9 cellular contexts compared by ENCODE assay signal in the genomic region with DNA sequence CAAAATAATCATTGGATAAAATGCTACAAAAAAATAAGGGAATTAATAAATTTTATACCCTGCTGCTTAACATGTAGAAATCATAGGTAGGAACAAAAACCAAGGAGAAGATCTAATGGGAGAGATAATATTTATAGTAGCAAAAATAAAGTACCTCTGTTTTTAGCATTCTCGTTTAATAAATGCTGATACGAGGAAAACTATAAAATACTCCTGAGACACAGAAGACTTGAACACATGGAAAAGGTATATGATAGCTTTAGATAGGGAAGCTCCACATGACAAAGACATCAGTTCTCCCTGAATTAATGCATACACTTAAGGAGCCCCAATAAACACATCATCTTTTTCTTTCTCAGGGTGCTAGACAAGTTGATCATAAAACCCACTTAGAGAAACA. TPM values are rescaled to one million over a fixed set of nuclear protein-coding genes. Genes with fewer than 3 reads are reported as not detected.
"Had no signal": no experiment of that assay in that cellular context is flagged by ENCODE, and none has a peak within 500 bp of the region (broad histone marks: within the 10 kb centered on the region; RNA-seq: fewer than 3 reads in every experiment).

No MANE protein-coding gene starts in this region.

- H3K27ac ChIP-seq: GM23248, HL-60 had no signal

- H3K9ac ChIP-seq: GM23248 had no signal

- H3K4me1 ChIP-seq: HAP-1 had no signal

- H3K36me3 ChIP-seq: HAP-1 had no signal

- H2AFZ ChIP-seq: GM23248 had no signal

- H3K4me3 ChIP-seq: GM23248, HAP-1 had no signal

- H3K4me3 Mint-ChIP-seq: HFFc6, IgD-negative memory B cell had no signal

- DNase-seq: GM23248, GOT3, H7, HFFc6, KG1 had no signal

- ATAC-seq: HCT116 had no signal

- H3K27ac Mint-ChIP-seq: HFFc6, IgD-negative memory B cell had no signal

RNA-seq across cellular contexts. Expression of a gene that starts 44.6 kb away (rescaled TPM):
- total RNA-seq: GM23248, HFFc6 had no signal
- polyA plus RNA-seq: GM23248 had no signal
